Comparison of ENCODE assay signal across 11 cellular contexts in the genomic region with DNA sequence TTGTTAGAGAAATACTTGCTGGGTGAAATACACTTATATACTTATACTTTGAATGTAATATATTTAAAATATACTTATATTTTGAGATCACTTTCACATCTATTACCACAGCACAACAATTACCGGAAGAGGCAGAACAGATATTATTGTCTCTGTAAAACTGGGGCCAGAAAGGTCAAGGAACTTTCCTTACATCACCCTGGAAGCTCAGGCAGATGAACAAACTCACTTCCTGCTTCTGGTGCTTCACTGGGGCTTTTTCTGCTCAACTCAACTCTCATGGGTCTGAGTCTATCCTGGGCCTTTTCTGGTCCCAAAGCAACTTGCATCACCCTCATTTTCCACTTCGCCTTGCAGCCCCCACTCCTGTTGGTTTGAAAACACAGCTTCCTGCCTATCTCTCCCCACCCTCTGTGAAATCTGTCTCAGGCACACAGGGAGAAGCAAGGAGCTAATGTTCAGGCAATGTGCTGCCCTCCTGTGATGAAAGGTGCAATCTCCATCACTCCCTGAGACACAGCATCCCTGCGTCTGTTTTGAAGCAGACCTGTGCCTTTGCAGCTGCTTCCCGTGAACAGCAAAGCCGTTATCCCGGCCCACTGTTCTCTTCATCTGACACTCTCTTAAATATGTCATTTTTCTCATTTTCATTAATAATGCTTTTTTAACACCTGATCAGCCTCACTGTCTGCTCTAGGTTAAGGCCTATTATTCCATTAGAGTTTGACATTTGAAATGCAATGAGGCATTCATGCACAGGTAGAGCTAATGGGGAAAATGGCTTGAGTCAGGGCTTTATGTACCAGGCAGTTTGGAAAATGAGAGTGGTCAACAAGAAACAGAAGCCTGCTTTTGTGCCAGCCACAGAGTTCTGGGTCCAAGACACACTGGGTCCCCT.
A peak's percentile ranks its signal among the peaks of the same experiment; 100 is the strongest.
DNase-seq lines count a peak whose midpoint lies in the region; ATAC-seq, FAIRE-seq and TF ChIP-seq lines count a peak whose summit lies in the region.
"Had no signal": no experiment of that assay in that cellular context is flagged by ENCODE, and none has a peak within 500 bp of the region (broad histone marks: within the 10 kb centered on the region; RNA-seq: fewer than 3 reads in every experiment).

No MANE protein-coding gene starts in this region.

- peak; percentile 16; the same call in 1 of the 2 replicates for TF ChIP-seq CTCF in BE2C (IDR thresholded peaks at IDR 0.05; ENCODE audit: low read depth, low read length)

- H3K79me2 ChIP-seq in GM23248 (ENCODE audit: insufficient read depth), result no peaks in the 10 kb centered on the region

- H3K9me2 ChIP-seq in GM23248 (ENCODE audit: insufficient read depth), result no peaks in the 10 kb centered on the region

- no peak overlapping the region for H3K4me2 ChIP-seq in GM23248 (ENCODE audit: unreplicated experiment)

- H3K27me3 ChIP-seq in BE2C (no peaks in the 10 kb centered on the region), GM23248 (replicated peaks; ENCODE audit: insufficient read depth) (no peaks in the 10 kb centered on the region)

- no peaks in the 10 kb centered on the region for H4K20me1 ChIP-seq in GM23248 (ENCODE audit: insufficient read depth)

- H3K9ac ChIP-seq in GM23248, result no peak overlapping the region

- H3K36me3 ChIP-seq in BE2C, result no peaks in the 10 kb centered on the region
- no peaks in the 10 kb centered on the region for H3K36me3 ChIP-seq in GM23248 (ENCODE audit: low read depth)
- H3K36me3 ChIP-seq: heart left ventricle had no signal

- H3K9me3 ChIP-seq in BE2C (no peaks in the 10 kb centered on the region), GM23248 (ENCODE audit: low read depth) (no peaks in the 10 kb centered on the region)
- H3K9me3 ChIP-seq: heart left ventricle had no signal

- H3K27ac ChIP-seq in GM23248, result no peak overlapping the region
- H3K27ac ChIP-seq: heart left ventricle had no signal

- no peak for FAIRE-seq in GM19239 (lab: Jason Lieb, UNC)

- H3K4me3 ChIP-seq in BE2C (ENCODE audit: low read depth, low read length), result no peak overlapping the region
- no peak overlapping the region for H3K4me3 ChIP-seq in GM23248
- H3K4me3 ChIP-seq: heart left ventricle had no signal

- DNase-seq in BE2C (no peak), GM23248 (peak; percentile 5), SK-N-DZ (ENCODE audit: low spot score) (peak; percentile 40), iPS-NIHi11 (ENCODE audit: low spot score) (peak; percentile 29), GM19239 (ENCODE audit: insufficient read length, low spot score) (no peak)
- DNase-seq: activated T-cell treated with anti-CD3 and anti-CD28 coated beads, Interleukin-2, amount 50 U/mL, for 48 hours; heart left ventricle; naive thymus-derived CD8-positive, alpha-beta T cell had no signal

- in situ Hi-C loops in GM23248 (cut with MboI), result no loop called here

- ATAC-seq in GM21825 (IDR thresholded peaks at IDR 0.05; ENCODE audit: unreplicated experiment), result no peak
- ATAC-seq in GM21528 (IDR thresholded peaks at IDR 0.05; ENCODE audit: low FRiP score, unreplicated experiment), result no peak
- no peak for ATAC-seq in HG02610 (IDR thresholded peaks at IDR 0.05; ENCODE audit: unreplicated experiment)
- ATAC-seq: heart left ventricle; naive thymus-derived CD8-positive, alpha-beta T cell had no signal

- 56 to 57% methylated on average over 6 of the region's 6 CpGs for WGBS in GM23248 (ENCODE audit: low coverage in 1 of 2, low lambda C conversion rate in 2 of 2, missing lambda C conversion rate in 2 of 2), 2 experiments

- no peak overlapping the region for H2AFZ ChIP-seq in GM23248

- H3K4me1 ChIP-seq in BE2C (no peaks in the 10 kb centered on the region), GM23248 (ENCODE audit: insufficient read depth) (peaks cover 13% of the 10 kb centered on the region)
- H3K4me1 ChIP-seq: heart left ventricle had no signal

- H3F3A ChIP-seq in GM23248 (ENCODE audit: insufficient read depth), result peaks cover 20% of the 10 kb centered on the region

Comparison
In these comparisons a context has a peak if more than half of its experiments do, and no peak if none do; other contexts are left out.
1. DNase-seq: peak in GM23248 (single experiment), SK-N-DZ (single experiment) and iPS-NIHi11 (single experiment); none in BE2C (single experiment) and GM19239 (single experiment).